ENCODE assay signal across 24 cellular contexts in genomic region chr11:32920570-32920969, GRCh38.
"Had no signal": no experiment of that assay in that cellular context is flagged by ENCODE, and none has a peak within 500 bp of the region (broad histone marks: within the 10 kb centered on the region; RNA-seq: fewer than 3 reads in every experiment).

No MANE protein-coding gene starts in this region.

- H3K27ac Mint-ChIP-seq: naive thymus-derived CD4-positive, alpha-beta T cell; nephron progenitor cell; stimulated activated effector memory CD8-positive, alpha-beta T cell treated with anti-CD3 and anti-CD28 coated beads, Interleukin-12 subunit alpha, Interleukin-12 subunit beta, amount 100 ng/mL, for 72 hours had no signal

- H3K4me3 Mint-ChIP-seq: naive thymus-derived CD4-positive, alpha-beta T cell; nephron progenitor cell; stimulated activated effector memory CD8-positive, alpha-beta T cell treated with anti-CD3 and anti-CD28 coated beads, Interleukin-12 subunit alpha, Interleukin-12 subunit beta, amount 100 ng/mL, for 72 hours had no signal

- H3K9me3 ChIP-seq: gastrocnemius medialis, left lung, psoas muscle, sigmoid colon, stomach, thyroid gland, vagina had no signal

- H3K27me3 Mint-ChIP-seq: naive thymus-derived CD4-positive, alpha-beta T cell had no signal

- H3K36me3 ChIP-seq: gastrocnemius medialis, sigmoid colon, stomach, thyroid gland, vagina had no signal

- H3K4me1 ChIP-seq: left lung, sigmoid colon had no signal

- H3K9me3 Mint-ChIP-seq: stimulated activated effector memory CD8-positive, alpha-beta T cell treated with anti-CD3 and anti-CD28 coated beads, Interleukin-12 subunit alpha, Interleukin-12 subunit beta, amount 100 ng/mL, for 72 hours had no signal

- H3K4me3 ChIP-seq: gastrocnemius medialis, left lung, psoas muscle, sigmoid colon, stomach, thyroid gland, vagina had no signal

- ATAC-seq: esophagus mucosa; gastrocnemius medialis; left cardiac atrium; left lung; naive thymus-derived CD4-positive, alpha-beta T cell; psoas muscle; right cardiac atrium; stimulated activated effector memory CD8-positive, alpha-beta T cell treated with anti-CD3 and anti-CD28 coated beads, Interleukin-12 subunit alpha, Interleukin-12 subunit beta, amount 100 ng/mL, for 72 hours had no signal

- H3K27ac ChIP-seq: epithelial cell of prostate, gastrocnemius medialis, left lung, psoas muscle, sigmoid colon, stomach, thyroid gland, vagina had no signal

- DNase-seq: cortex of kidney; foreskin fibroblast; gastrocnemius medialis; head of caudate nucleus; left cardiac atrium; left lung; mesendoderm; midbrain; naive thymus-derived CD4-positive, alpha-beta T cell; nephron progenitor cell; nucleus accumbens; psoas muscle; right cardiac atrium; sigmoid colon; stimulated activated CD4-positive, alpha-beta T cell treated with anti-CD3 and anti-CD28 coated beads, Interleukin-2, amount 100 ng/mL, for 24 hours; stimulated activated CD4-positive, alpha-beta T cell treated with anti-CD3 and anti-CD28 coated beads, Interleukin-4, amount 100 ng/mL, for 24 hours; stimulated activated naive CD4-positive, alpha-beta T cell treated with Interleukin-2 at 50 U/mL for 16 hours; stomach; thyroid gland; trophoblast cell had no signal

- H3K36me3 Mint-ChIP-seq: stimulated activated effector memory CD8-positive, alpha-beta T cell treated with anti-CD3 and anti-CD28 coated beads, Interleukin-12 subunit alpha, Interleukin-12 subunit beta, amount 100 ng/mL, for 72 hours had no signal
